Comparison of ENCODE assay signal across 8 cellular contexts in the genomic region with DNA sequence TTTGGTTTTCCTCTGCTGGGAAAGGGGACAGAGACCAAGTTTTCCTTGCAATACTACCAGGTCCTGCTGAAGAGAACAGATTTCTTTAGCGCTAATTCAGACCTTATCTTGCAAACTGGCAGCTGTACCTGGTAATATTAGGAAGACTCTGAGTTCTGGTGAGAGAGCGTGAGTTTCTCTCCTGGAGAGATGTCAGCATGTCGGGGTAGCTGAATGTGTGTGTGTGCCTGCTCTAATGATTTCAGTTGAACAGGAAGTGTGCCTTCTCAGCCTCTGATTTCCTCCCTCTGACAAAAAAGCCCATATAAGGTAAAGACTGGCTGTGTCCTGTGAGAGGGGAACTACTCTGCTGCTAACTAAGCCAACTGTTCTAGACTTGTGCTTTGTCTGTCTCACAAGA. TPM values are rescaled to one million over a fixed set of nuclear protein-coding genes. Genes with fewer than 3 reads are reported as not detected.
DNase-seq lines count a peak whose midpoint lies in the region; ATAC-seq, FAIRE-seq and TF ChIP-seq lines count a peak whose summit lies in the region.

No MANE protein-coding gene starts in this region.

- H3K4me3 ChIP-seq in endothelial cell of umbilical vein (replicated peaks in 1 of 3; ENCODE audit: insufficient read depth in 1 of 3, low read depth in 1 of 3, low read length in 3 of 3) (peak overlapping the region in 1 of 3 experiments; percentile 36), muscle layer of duodenum (ENCODE audit: low read depth in 1 of 2, low read length in 2 of 2) (no peak overlapping the region)

- in situ Hi-C loops in GM13977 (cut with MboI; ENCODE audit: low pct_unique_long_range_greater_than_20kb, low sequenced_read_pairs, unreplicated experiment) (no loop called here), KBM-7 (cut with MboI; ENCODE audit: low pct_unique_long_range_greater_than_20kb, low sequenced_read_pairs) (no loop called here)

- POLR2A ChIA-PET in endothelial cell of umbilical vein (lab: Charles Lee): interaction anchor here (0.8 to 1.0 kb wide), 2 partner anchors 11 to 13 kb away, joined by 3 to 4 read pairs; a partner anchor contains a TSS

- peaks cover 14 to 43% of the 10 kb centered on the region in 2 experiments for H3K36me3 ChIP-seq in endothelial cell of umbilical vein (ENCODE audit: control insufficient read depth in 2 of 2, extremely low read depth in 1 of 2, insufficient read depth in 2 of 2, low read length in 2 of 2)
- H3K36me3 ChIP-seq in muscle layer of duodenum (ENCODE audit: control insufficient read depth in 1 of 2, insufficient read depth in 2 of 2, low read length in 2 of 2): peaks cover 5% of the 10 kb centered on the region in 2 donors

- peak; percentile 62 for DNase-seq in GM13977 (ENCODE audit: low spot score)
- peak; percentile 96 for DNase-seq in KBM-7
- peak; percentile 93 for DNase-seq in endothelial cell of umbilical vein (ENCODE audit: low read depth, low spot score)
- no peak for DNase-seq in cerebellum (ENCODE audit: low spot score)
- DNase-seq in cerebellar cortex (ENCODE audit: low spot score): no peak

- peak overlapping the region; percentile 68 for H3K4me2 ChIP-seq in endothelial cell of umbilical vein (ENCODE audit: insufficient read depth, low read length)

- TF ChIP-seq CTCF in GM13977 (IDR thresholded peaks at IDR 0.05; ENCODE audit: extremely low read depth, insufficient read depth, missing control alignments): no peak
- no peak for TF ChIP-seq CTCF in VCaP (conservative IDR thresholded peaks at IDR 0.05)
- TF ChIP-seq CTCF in endothelial cell of umbilical vein (IDR thresholded peaks at IDR 0.05; ENCODE audit: extremely low read depth in 1 of 2, insufficient read depth in 1 of 2, low read depth in 1 of 2, low read length in 2 of 2): no peak

- CTCF ChIA-PET in endothelial cell of umbilical vein (lab: Charles Lee): interaction anchor here (0.5 to 2.1 kb wide), 6 partner anchors 12 to 103 kb away, joined by 3 to 6 read pairs (median 3); a partner anchor contains a TSS

- peaks cover 56% of the 10 kb centered on the region for H3K79me2 ChIP-seq in endothelial cell of umbilical vein (ENCODE audit: control insufficient read depth, insufficient read depth, low read length)

- dilution Hi-C loops in endothelial cell of umbilical vein (cut with MboI; ENCODE audit: extremely low pct_ligation_motif_present, low sequenced_read_pairs): no loop called here

- no peak overlapping the region for H2AFZ ChIP-seq in endothelial cell of umbilical vein (ENCODE audit: low read depth, low read length)

- peak overlapping the region; percentile 85 for H3K9ac ChIP-seq in endothelial cell of umbilical vein (replicated peaks; ENCODE audit: extremely low read depth, insufficient read depth, low read length)

- no peaks in the 10 kb centered on the region for H3K9me1 ChIP-seq in endothelial cell of umbilical vein (replicated peaks; ENCODE audit: control insufficient read depth, extremely low read depth, insufficient read depth, low read length)

- TF ChIP-seq POLR2A in endothelial cell of umbilical vein (IDR thresholded peaks at IDR 0.05; ENCODE audit: low read depth, low read length): peak; percentile 82

- BruUV-seq in endothelial cell of umbilical vein (replicated peaks; lab: Mats Ljungman, UMichigan): no TSS peak

- peak; percentile 92 for ATAC-seq in GM21723 (IDR thresholded peaks at IDR 0.05; ENCODE audit: unreplicated experiment)

- peak overlapping the region; percentile 12; the same call in 1 of the 2 replicates for H3K27ac ChIP-seq in VCaP
- H3K27ac ChIP-seq in endothelial cell of umbilical vein (ENCODE audit: insufficient read depth, low read depth, low read length): peak overlapping the region; percentile 94
- H3K27ac ChIP-seq in muscle layer of duodenum (ENCODE audit: low read length): peak overlapping the region; percentile 68

- no peaks in the 10 kb centered on the region for H3K9me3 ChIP-seq in endothelial cell of umbilical vein (replicated peaks; ENCODE audit: control insufficient read depth, insufficient read depth, low read length)
- no peaks in the 10 kb centered on the region for H3K9me3 ChIP-seq in muscle layer of duodenum (ENCODE audit: control insufficient read depth in 1 of 2, low read length in 2 of 2)

- no peaks in the 10 kb centered on the region for H4K20me1 ChIP-seq in endothelial cell of umbilical vein (replicated peaks; ENCODE audit: control insufficient read depth, extremely low read depth, insufficient read depth, low read length)

- intact Hi-C loops in endothelial cell of umbilical vein (cut with micrococcal nuclease): loop anchor here (1.0 kb wide), 3 partner anchors 13 to 43 kb away; a partner anchor contains a TSS

- peak; percentile 94 for FAIRE-seq in endothelial cell of umbilical vein (lab: Jason Lieb, UNC)

- H3K27me3 ChIP-seq in endothelial cell of umbilical vein (ENCODE audit: control insufficient read depth in 2 of 2, insufficient read depth in 2 of 2, low read length in 2 of 2): no peaks in the 10 kb centered on the region
- no peaks in the 10 kb centered on the region for H3K27me3 ChIP-seq in muscle layer of duodenum (ENCODE audit: low read depth, low read length)

- H3K4me1 ChIP-seq in endothelial cell of umbilical vein (ENCODE audit: control insufficient read depth, extremely low read depth, insufficient read depth, low read length) (peaks cover 72% of the 10 kb centered on the region), muscle layer of duodenum (ENCODE audit: control insufficient read depth in 1 of 2, insufficient read depth in 2 of 2, low read length in 2 of 2) (peaks cover 19 to 37% of the 10 kb centered on the region in 2 donors)

TF ChIP-seq in endothelial cell of umbilical vein, 7 proteins besides CTCF, POLR2A, EP300 and RAD21:
- TF ChIP-seq POLR2AphosphoS5 (IDR thresholded peaks at IDR 0.05; ENCODE audit: insufficient read depth, low read depth, low read length) (peak; percentile 88), FOS (IDR thresholded peaks at IDR 0.05; ENCODE audit: borderline replicate concordance, insufficient read depth, low read length) (peak; percentile 43)
- TF ChIP-seq, protein P1, sequence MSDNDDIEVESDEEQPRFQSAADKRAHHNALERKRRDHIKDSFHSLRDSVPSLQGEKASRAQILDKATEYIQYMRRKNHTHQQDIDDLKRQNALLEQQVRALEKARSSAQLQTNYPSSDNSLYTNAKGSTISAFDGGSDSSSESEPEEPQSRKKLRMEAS (IDR thresholded peaks at IDR 0.05; ENCODE audit: insufficient read depth, insufficient read length): no peak

RNA-seq across cellular contexts. Expression of a gene that starts 10.3 kb away (rescaled TPM):
- total RNA-seq in endothelial cell of umbilical vein (0.88 and 1.4 TPM in 2 replicates), cerebellum (not detected)
- polyA plus RNA-seq in endothelial cell of umbilical vein: 0.67 and 0.70 TPM in 2 replicates
- polyA plus RNA-seq in endothelial cell of umbilical vein (2011; cell fraction: cytosol; rRNA removed): 0.75 and 0.98 TPM in 2 replicates
- polyA plus RNA-seq in endothelial cell of umbilical vein (2011; cell fraction: nucleus; rRNA removed): 2.5 and 3.4 TPM in 2 replicates
- polyA plus RNA-seq in endothelial cell of umbilical vein (2012): 0.62 and 0.68 TPM in 2 replicates
- polyA minus RNA-seq in endothelial cell of umbilical vein: 1.9 and 2.9 TPM in 2 replicates
- polyA minus RNA-seq in endothelial cell of umbilical vein (2011; cell fraction: cytosol; rRNA and poly(A)+ RNA removed): not detected
- polyA minus RNA-seq in endothelial cell of umbilical vein (2011; cell fraction: nucleus; rRNA and poly(A)+ RNA removed): 6.1 and 8.8 TPM in 2 replicates

RNA-seq across cellular contexts. Expression of a gene that starts 12.7 kb away (rescaled TPM):
- total RNA-seq in endothelial cell of umbilical vein (483 and 550 TPM in 2 replicates), cerebellum (7.2 TPM)
- polyA plus RNA-seq in endothelial cell of umbilical vein: 1,200 and 1,245 TPM in 2 replicates
- 1,171 and 1,649 TPM in 2 replicates for polyA plus RNA-seq in endothelial cell of umbilical vein (2011; cell fraction: cytosol; rRNA removed)
- 559 and 560 TPM in 2 replicates for polyA plus RNA-seq in endothelial cell of umbilical vein (2011; cell fraction: nucleus; rRNA removed)
- polyA plus RNA-seq in endothelial cell of umbilical vein (2012): 796 and 1,005 TPM in 2 replicates
- polyA minus RNA-seq in endothelial cell of umbilical vein: 805 and 875 TPM in 2 replicates
- polyA minus RNA-seq in endothelial cell of umbilical vein (2011; cell fraction: cytosol; rRNA and poly(A)+ RNA removed): not detected
- polyA minus RNA-seq in endothelial cell of umbilical vein (2011; cell fraction: nucleus; rRNA and poly(A)+ RNA removed): 185 and 242 TPM in 2 replicates

RNA-seq across cellular contexts. Expression of a gene that starts 24.2 kb away (rescaled TPM):
- total RNA-seq in endothelial cell of umbilical vein (not detected in 2 replicates), cerebellum (not detected)
- not detected in 2 replicates for polyA plus RNA-seq in endothelial cell of umbilical vein
- not detected in 2 replicates for polyA plus RNA-seq in endothelial cell of umbilical vein (2011; cell fraction: cytosol; rRNA removed)
- polyA plus RNA-seq in endothelial cell of umbilical vein (2011; cell fraction: nucleus; rRNA removed): not detected in 2 replicates
- polyA plus RNA-seq in endothelial cell of umbilical vein (2012): not detected in 2 replicates
- polyA minus RNA-seq in endothelial cell of umbilical vein: not detected in 2 replicates
- polyA minus RNA-seq in endothelial cell of umbilical vein (2011; cell fraction: cytosol; rRNA and poly(A)+ RNA removed): not detected
- not detected in 2 replicates for polyA minus RNA-seq in endothelial cell of umbilical vein (2011; cell fraction: nucleus; rRNA and poly(A)+ RNA removed)

Comparison
In these comparisons a context has a peak if more than half of its experiments do, and no peak if none do; other contexts are left out.
1. DNase-seq: peak in GM13977 (single experiment), KBM-7 (single experiment) and endothelial cell of umbilical vein (single experiment); none in cerebellum (single experiment) and cerebellar cortex (single experiment).
2. H3K27ac ChIP-seq: peak in every context shown above with its lines; median percentile 94 in endothelial cell of umbilical vein; 68 in muscle layer of duodenum; 12 in VCaP.
3. RNA of a gene that starts 12.7 kb away (total RNA-seq): 483 to 550 TPM in endothelial cell of umbilical vein; 7.2 TPM in cerebellum (single experiment); every median in the first group is over 10 times any median in the second.